In the genomic region with DNA sequence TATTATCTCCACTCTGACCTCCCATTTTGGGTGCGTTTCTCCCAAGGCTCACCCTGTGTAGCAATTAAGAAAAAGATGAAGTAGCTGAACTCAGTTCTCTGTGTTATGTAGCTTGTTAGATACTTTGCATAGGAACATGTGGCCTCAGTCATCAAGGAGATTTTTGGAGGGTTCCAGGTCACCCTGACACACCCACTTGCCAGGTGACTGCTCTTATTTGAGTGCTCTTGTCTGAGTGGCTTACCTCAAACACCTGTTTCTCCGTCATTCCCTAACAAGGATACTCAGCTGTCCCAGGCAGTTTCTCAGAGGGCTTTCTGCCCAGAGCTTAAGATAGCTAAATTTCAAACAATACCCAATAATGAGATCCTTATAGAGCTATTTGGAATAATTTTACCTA, we compare ENCODE assay signal across 7 cellular contexts.
"Had no signal": no experiment of that assay in that cellular context is flagged by ENCODE, and none has a peak within 500 bp of the region (broad histone marks: within the 10 kb centered on the region; RNA-seq: fewer than 3 reads in every experiment).

No MANE protein-coding gene starts in this region.

- H3K27me3 Mint-ChIP-seq: IgD-negative memory B cell had no signal

- DNase-seq: IMR-90, KBM-7, KG1 had no signal

- H3K36me3 Mint-ChIP-seq: IgD-negative memory B cell had no signal

- H3K27ac ChIP-seq: HL-60 had no signal

- H3K27ac Mint-ChIP-seq: IgD-negative memory B cell had no signal

- H3K4me3 Mint-ChIP-seq: IgD-negative memory B cell had no signal

- ATAC-seq: HepG2, K562 had no signal

- H3K4me1 Mint-ChIP-seq: IgD-negative memory B cell had no signal

- H3K4me3 ChIP-seq: K562 had no signal
